ENCODE assay signal across 14 cellular contexts in genomic region chr22:23774114-23774921, GRCh38. TPM values are rescaled to one million over a fixed set of nuclear protein-coding genes. Genes with fewer than 3 reads are reported as not detected.
DNase-seq lines count a peak whose midpoint lies in the region; ATAC-seq and TF ChIP-seq lines count a peak whose summit lies in the region.
"Had no signal": no experiment of that assay in that cellular context is flagged by ENCODE, and none has a peak within 500 bp of the region (broad histone marks: within the 10 kb centered on the region; RNA-seq: fewer than 3 reads in every experiment).

No MANE protein-coding gene starts in this region.

- no peak overlapping the region for H4K12ac ChIP-seq in trophoblast cell (ENCODE audit: low read depth, low read length)

- peaks cover 12% of the 10 kb centered on the region for H3K79me1 ChIP-seq in trophoblast cell (ENCODE audit: low read length)

- no peaks in the 10 kb centered on the region for H3K9me3 ChIP-seq in trophoblast cell (ENCODE audit: insufficient read depth, low read depth, low read length)

- H3K4me2 ChIP-seq in GM23338 (no peak overlapping the region), trophoblast cell (ENCODE audit: low read length) (peak overlapping the region; percentile 0)
- H3K4me2 ChIP-seq: PC-9 had no signal

- H3K27me3 ChIP-seq in GM23338 (ENCODE audit: insufficient read depth) (peaks cover 32% of the 10 kb centered on the region), trophoblast cell (ENCODE audit: insufficient read depth, low read length) (peaks cover 4% of the 10 kb centered on the region)

- H3K9me2 ChIP-seq in GM23338 (ENCODE audit: insufficient read depth): no peaks in the 10 kb centered on the region

- H3K4ac ChIP-seq in trophoblast cell (ENCODE audit: low read depth, low read length): no peak overlapping the region

- H3K27ac ChIP-seq in GM23338 (ENCODE audit: low read depth) (no peak overlapping the region), trophoblast cell (ENCODE audit: low read depth, low read length) (no peak overlapping the region)
- H3K27ac ChIP-seq: PC-9, SK-N-MC had no signal

- H3K9me3 Mint-ChIP-seq in GM23338: no peaks in the 10 kb centered on the region
- no peaks in the 10 kb centered on the region for H3K9me3 Mint-ChIP-seq in central memory CD8-positive, alpha-beta T cell
- H3K9me3 Mint-ChIP-seq in T-helper 2 cell treated with Interferon-gamma antibody and Interleukin-4, amounts not matched to agents 5 μg/mL and 100 μg/mL, for 36 hours: no peaks in the 10 kb centered on the region
- H3K9me3 Mint-ChIP-seq: activated T-cell treated with anti-CD3 and anti-CD28 coated beads, Interleukin-2, amount 50 U/mL, for 72 hours had no signal

- no peak overlapping the region for H4K91ac ChIP-seq in trophoblast cell (ENCODE audit: low read depth, low read length)

- no peak overlapping the region for H4K8ac ChIP-seq in trophoblast cell (ENCODE audit: low read depth, low read length)

- H2AFZ ChIP-seq in GM23338 (no peak overlapping the region), trophoblast cell (ENCODE audit: insufficient read depth, low read length, poor library complexity) (peak overlapping the region; percentile 13)
- H2AFZ ChIP-seq: PC-9 had no signal

- peak overlapping the region; percentile 28 for H2AK5ac ChIP-seq in trophoblast cell (ENCODE audit: low read length)

- peaks cover 27% of the 10 kb centered on the region for H3K27me3 Mint-ChIP-seq in GM23338 (ENCODE audit: insufficient read depth, low read depth, poor library complexity)
- H3K27me3 Mint-ChIP-seq in central memory CD8-positive, alpha-beta T cell: no peaks in the 10 kb centered on the region
- peaks cover 13% of the 10 kb centered on the region for H3K27me3 Mint-ChIP-seq in T-helper 2 cell treated with Interferon-gamma antibody and Interleukin-4, amounts not matched to agents 5 μg/mL and 100 μg/mL, for 36 hours (ENCODE audit: low read depth)

- H3K14ac ChIP-seq in trophoblast cell (ENCODE audit: low read length): no peak overlapping the region

- H3K18ac ChIP-seq in trophoblast cell (ENCODE audit: low read length): no peak overlapping the region

- WGBS in trophoblast cell (ENCODE audit: extremely low coverage, insufficient coverage, insufficient read length): no CpG with 5 or more reads among the region's 12 CpGs

- ATAC-seq in GM23338 (no peak), HG03039 (IDR thresholded peaks at IDR 0.05; ENCODE audit: unreplicated experiment) (no peak), omental fat pad (ENCODE audit: low FRiP score) (no peak)
- no peak for ATAC-seq in central memory CD8-positive, alpha-beta T cell (replicated peaks; ENCODE audit: extremely low read depth, poor library complexity, severe bottlenecking)
- ATAC-seq: activated T-cell treated with anti-CD3 and anti-CD28 coated beads, Interleukin-2, amount 50 U/mL, for 72 hours had no signal

- no peaks in the 10 kb centered on the region for H3K36me3 Mint-ChIP-seq in GM23338 (ENCODE audit: low read depth)
- peaks cover 4% of the 10 kb centered on the region for H3K36me3 Mint-ChIP-seq in central memory CD8-positive, alpha-beta T cell (ENCODE audit: insufficient read depth)
- no peaks in the 10 kb centered on the region for H3K36me3 Mint-ChIP-seq in T-helper 2 cell treated with Interferon-gamma antibody and Interleukin-4, amounts not matched to agents 5 μg/mL and 100 μg/mL, for 36 hours (ENCODE audit: low read depth)

- peaks cover 6% of the 10 kb centered on the region; the same call in 1 of the 2 replicates for H3K4me1 ChIP-seq in GM23338 (ENCODE audit: insufficient read depth)
- peaks cover 27% of the 10 kb centered on the region in 2 experiments for H3K4me1 ChIP-seq in trophoblast cell (ENCODE audit: control insufficient read depth in 1 of 2, insufficient read depth in 2 of 2, low read length in 2 of 2)

- H3K4me1 Mint-ChIP-seq in GM23338: peaks cover 17% of the 10 kb centered on the region
- peaks cover 9% of the 10 kb centered on the region for H3K4me1 Mint-ChIP-seq in central memory CD8-positive, alpha-beta T cell
- peaks cover 6% of the 10 kb centered on the region for H3K4me1 Mint-ChIP-seq in T-helper 2 cell treated with Interferon-gamma antibody and Interleukin-4, amounts not matched to agents 5 μg/mL and 100 μg/mL, for 36 hours (ENCODE audit: low read depth)

- H2BK120ac ChIP-seq in trophoblast cell (ENCODE audit: insufficient read depth, low read length, poor library complexity): no peak overlapping the region

- H3K27ac Mint-ChIP-seq in GM23338: no peak overlapping the region
- H3K27ac Mint-ChIP-seq in central memory CD8-positive, alpha-beta T cell (ENCODE audit: low read depth): no peak overlapping the region
- H3K27ac Mint-ChIP-seq in T-helper 2 cell treated with Interferon-gamma antibody and Interleukin-4, amounts not matched to agents 5 μg/mL and 100 μg/mL, for 36 hours: no peak overlapping the region
- H3K27ac Mint-ChIP-seq: activated T-cell treated with anti-CD3 and anti-CD28 coated beads, Interleukin-2, amount 50 U/mL, for 72 hours had no signal

- no peaks in the 10 kb centered on the region for H4K20me1 ChIP-seq in GM23338 (replicated peaks; ENCODE audit: insufficient read depth)

- H2BK12ac ChIP-seq in trophoblast cell (ENCODE audit: low read length): peak overlapping the region; percentile 28

- H3K36me3 ChIP-seq in GM23338 (ENCODE audit: insufficient read depth) (no peaks in the 10 kb centered on the region), trophoblast cell (ENCODE audit: control insufficient read depth in 1 of 2, insufficient read depth in 2 of 2, low read length in 2 of 2) (no peaks in the 10 kb centered on the region)

- H3F3A ChIP-seq in GM23338 (replicated peaks; ENCODE audit: low read depth): peaks cover 8% of the 10 kb centered on the region; the same call in 1 of the 2 replicates

- no peak overlapping the region for H2BK5ac ChIP-seq in trophoblast cell (ENCODE audit: low read depth, low read length, poor library complexity)

- peak overlapping the region; percentile 4; the same call in 1 of the 3 replicates for H3K4me3 Mint-ChIP-seq in GM23338
- peak overlapping the region; percentile 56 for H3K4me3 Mint-ChIP-seq in central memory CD8-positive, alpha-beta T cell
- H3K4me3 Mint-ChIP-seq in T-helper 2 cell treated with Interferon-gamma antibody and Interleukin-4, amounts not matched to agents 5 μg/mL and 100 μg/mL, for 36 hours: no peak overlapping the region

- DNase-seq in GM23338 (ENCODE audit: low spot score): no peak
- no peak for DNase-seq in central memory CD8-positive, alpha-beta T cell (ENCODE audit: low spot score in 2 of 2)
- no peak for DNase-seq in trophoblast cell
- no peak for DNase-seq in T-helper 2 cell treated with Interferon-gamma antibody and Interleukin-4, amounts not matched to agents 5 μg/mL and 100 μg/mL, for 36 hours (ENCODE audit: low spot score)
- DNase-seq in omental fat pad (ENCODE audit: low spot score): no peak
- DNase-seq: activated CD4-positive, alpha-beta T cell treated with anti-CD3 and anti-CD28 coated beads, Interleukin-2, amount 50 U/mL, for 4 hours; activated T-cell treated with anti-CD3 and anti-CD28 coated beads, Interleukin-2, amount 50 U/mL, for 72 hours; cerebellar nuclear complex; DMS153; NCI-H1092; PC-9 had no signal

- TF ChIP-seq CTCF in GM23338 (conservative IDR thresholded peaks at IDR 0.05; ENCODE audit: low read depth in 2 of 2): no peak
- TF ChIP-seq CTCF in omental fat pad (IDR thresholded peaks at IDR 0.05): no peak

- H3K4me3 ChIP-seq in GM23338: no peak overlapping the region
- H3K4me3 ChIP-seq in trophoblast cell (ENCODE audit: low read depth, low read length): no peak overlapping the region
- H3K4me3 ChIP-seq: PC-9, SK-N-MC had no signal

- H3K79me2 ChIP-seq in GM23338 (replicated peaks; ENCODE audit: insufficient read depth) (no peaks in the 10 kb centered on the region), trophoblast cell (ENCODE audit: control insufficient read depth, insufficient read depth, low read length, poor library complexity) (peaks cover 2% of the 10 kb centered on the region)

- no peak overlapping the region for H3K23ac ChIP-seq in trophoblast cell (ENCODE audit: low read length)

- H3K9ac ChIP-seq in trophoblast cell (ENCODE audit: low read length): no peak overlapping the region

TF ChIP-seq in GM23338, 12 proteins besides CTCF, POLR2A, EP300 and RAD21 (continues in another document):
- no peak for TF ChIP-seq EZH2phosphoT487 (IDR thresholded peaks at IDR 0.05; ENCODE audit: unreplicated experiment)
- TF ChIP-seq ZNF114 (CRISPR knock-in tag; IDR thresholded peaks at IDR 0.05): no peak
- TF ChIP-seq CREB1 (CRISPR knock-in tag; IDR thresholded peaks at IDR 0.05; ENCODE audit: low read depth): no peak
- no peak for TF ChIP-seq JUNB (IDR thresholded peaks at IDR 0.05; ENCODE audit: unreplicated experiment)
- TF ChIP-seq ZNF331 (CRISPR knock-in tag; IDR thresholded peaks at IDR 0.05; ENCODE audit: low read depth): no peak
- no peak for TF ChIP-seq NANOG (IDR thresholded peaks at IDR 0.05; ENCODE audit: borderline replicate concordance)

RNA-seq across cellular contexts. Expression of gene MMP11, which starts 1.7 kb away (rescaled TPM):
- total RNA-seq in GM23338 (2014; rRNA removed; shearing (Covaris generic)): 12.1 and 17.4 TPM in 2 replicates
- 4.9 and 5.3 TPM in 2 replicates for polyA plus RNA-seq in GM23338 (2016; fragmentation: Nextera tagmentation; extraction: Ambion mirVana)
- 3.2 and 3.6 TPM in 2 replicates for polyA plus RNA-seq in trophoblast cell (2013)
- total RNA-seq in omental fat pad: 1 to 10 TPM in 2 of 4 donors, under 1 TPM in 1, not detected in 1; 0.79 to 3.1 (median 2.1) TPM

RNA-seq across cellular contexts. Expression of gene CHCHD10, which starts 6.5 kb away (rescaled TPM):
- total RNA-seq in GM23338 (2014; rRNA removed; shearing (Covaris generic)): 1.2 and 11.4 TPM in 2 replicates
- 101 and 113 TPM in 2 replicates for polyA plus RNA-seq in GM23338 (2016; fragmentation: Nextera tagmentation; extraction: Ambion mirVana)
- 50.2 and 52.6 TPM in 2 replicates for polyA plus RNA-seq in trophoblast cell (2013)
- 10 to 100 TPM; 19.9 to 61.2 (median 31.2) TPM for total RNA-seq in omental fat pad

RNA-seq across cellular contexts. Expression of gene C22orf15, which starts 11.5 kb away (rescaled TPM):
- 3.6 and 5.7 TPM in 2 replicates for total RNA-seq in GM23338 (2014; rRNA removed; shearing (Covaris generic))
- 9.3 and 10.1 TPM in 2 replicates for polyA plus RNA-seq in GM23338 (2016; fragmentation: Nextera tagmentation; extraction: Ambion mirVana)
- 0.01 and 0.06 TPM in 2 replicates for polyA plus RNA-seq in trophoblast cell (2013)
- not detected for total RNA-seq in omental fat pad
- total RNA-seq: PC-9, subcutaneous adipose tissue had no signal

RNA-seq across cellular contexts. Expression of gene SMARCB1, which starts 12.4 kb away (rescaled TPM):
- 115 and 132 TPM in 2 replicates for total RNA-seq in GM23338 (2014; rRNA removed; shearing (Covaris generic))
- 113 and 114 TPM in 2 replicates for polyA plus RNA-seq in GM23338 (2016; fragmentation: Nextera tagmentation; extraction: Ambion mirVana)
- 69.1 and 71.9 TPM in 2 replicates for polyA plus RNA-seq in trophoblast cell (2013)
- total RNA-seq in omental fat pad: 10 to 100 TPM; 38.8 to 50.9 (median 47.6) TPM

RNA-seq across cellular contexts. Expression of gene VPREB3, which starts 20.1 kb away (rescaled TPM):
- not detected in 2 replicates for total RNA-seq in GM23338 (2014; rRNA removed; shearing (Covaris generic))
- 1.1 and 2.1 TPM in 2 replicates for polyA plus RNA-seq in GM23338 (2016; fragmentation: Nextera tagmentation; extraction: Ambion mirVana)
- polyA plus RNA-seq in trophoblast cell (2013): 0.19 and 0.37 TPM in 2 replicates
- total RNA-seq in omental fat pad: not detected
